In genomic region chr7:134420509-134421125, GRCh38 we compare ENCODE assay signal across 9 cellular contexts. TPM values are rescaled to one million over a fixed set of nuclear protein-coding genes. Genes with fewer than 3 reads are reported as not detected.
DNase-seq lines count a peak whose midpoint lies in the region; ATAC-seq, FAIRE-seq and TF ChIP-seq lines count a peak whose summit lies in the region.
"Had no signal": no experiment of that assay in that cellular context is flagged by ENCODE, and none has a peak within 500 bp of the region (broad histone marks: within the 10 kb centered on the region; RNA-seq: fewer than 3 reads in every experiment).

No MANE protein-coding gene starts in this region.

- ATAC-seq in Panc1 (no peak; the same call in none of the 2 replicates), T-helper 17 cell (no peak)

- CTCF ChIA-PET in Panc1 (lab: Charles Lee) = interaction anchor here (1.1 kb wide), 1 partner anchor 12 kb away, joined by 3 read pairs; no protein-coding TSS in a partner anchor

- H3K36me3 Mint-ChIP-seq in neural crest cell (ENCODE audit: low read depth) (no peaks in the 10 kb centered on the region), T-helper 17 cell (ENCODE audit: low read depth) (peaks cover 2% of the 10 kb centered on the region)

- peaks cover 5% of the 10 kb centered on the region for H3K9me3 Mint-ChIP-seq in neural crest cell

- H3K27ac ChIP-seq in Panc1 (ENCODE audit: low read length) = no peak overlapping the region

- H3K27me3 ChIP-seq in Panc1 (ENCODE audit: control insufficient read depth, insufficient read depth, low read length) = no peaks in the 10 kb centered on the region; the same call in 1 of the 2 replicates

- intact Hi-C loops in Panc1 (cut with micrococcal nuclease; ENCODE audit: unreplicated experiment) = no loop called here

- no peaks in the 10 kb centered on the region for H3K36me3 ChIP-seq in Panc1 (ENCODE audit: control insufficient read depth, insufficient read depth, low read length)

- H3K4me3 ChIP-seq in Panc1 (ENCODE audit: low read depth in 2 of 2, low read length in 2 of 2) = no peak overlapping the region

- H3K4me1 ChIP-seq in Panc1 (ENCODE audit: control insufficient read depth, insufficient read depth, low read length) = no peaks in the 10 kb centered on the region; the same call in 1 of the 2 replicates

- TF ChIP-seq CTCF in Panc1 (IDR thresholded peaks at IDR 0.05) (peak; percentile 75), neural crest cell (conservative IDR thresholded peaks at IDR 0.05) (peak; percentile 77)

- peaks cover 9% of the 10 kb centered on the region for H3K4me1 Mint-ChIP-seq in neural crest cell
- no peaks in the 10 kb centered on the region for H3K4me1 Mint-ChIP-seq in T-helper 17 cell

- H3K9me3 ChIP-seq in Panc1 (ENCODE audit: control insufficient read depth, insufficient read depth, low read depth, low read length) = no peaks in the 10 kb centered on the region
- H3K9me3 ChIP-seq in T-helper 17 cell (ENCODE audit: control insufficient read depth, low read length, poor library complexity, severe bottlenecking) = no peaks in the 10 kb centered on the region

- POLR2A ChIA-PET in Panc1 (lab: Charles Lee) = no interaction called here

- H3K27me3 Mint-ChIP-seq in neural crest cell (ENCODE audit: low read depth) (no peaks in the 10 kb centered on the region), T-helper 17 cell (peaks cover 38% of the 10 kb centered on the region)

- FAIRE-seq in HTR-8/SVneo (lab: Jason Lieb, UNC) = no peak
- FAIRE-seq: islet of Langerhans had no signal

- no peak overlapping the region for H3K4me3 Mint-ChIP-seq in neural crest cell
- H3K4me3 Mint-ChIP-seq in T-helper 17 cell = no peak overlapping the region

- H3K27ac Mint-ChIP-seq in neural crest cell (ENCODE audit: unreplicated experiment) = no peak overlapping the region
- no peak overlapping the region for H3K27ac Mint-ChIP-seq in T-helper 17 cell

- BruUV-seq in Panc1 (replicated peaks; lab: Mats Ljungman, UMichigan) = no TSS peak

- DNase-seq in COLO668 (lab: John Stamatoyannopoulos, UW; ENCODE audit: unreplicated experiment) (peak; percentile 42), HTR-8/SVneo (ENCODE audit: insufficient read length, low spot score) (peak; percentile 45), Panc1 (ENCODE audit: low read depth, low spot score) (peak; percentile 47), fibroblast of gingiva (ENCODE audit: low read depth) (peak; percentile 62), neural crest cell (ENCODE audit: low read depth, low spot score) (peak; percentile 40), T-helper 17 cell (no peak), 8988T (no peak)
- no peak for DNase-seq in stimulated activated CD4-positive, alpha-beta T cell treated with anti-CD3 and anti-CD28 coated beads, Interleukin-4, amount 100 ng/mL, for 1 hour

- in situ Hi-C loops in Panc1 (cut with HindIII; ENCODE audit: low pct_unique_long_range_greater_than_20kb, low sequenced_read_pairs) = no loop called here

RNA-seq across cellular contexts. Expression of gene AKR1B1, which starts 38.3 kb away (rescaled TPM):
- 83.2 TPM for total RNA-seq in Panc1 (2021; ENCODE audit: unreplicated experiment)
- 113 TPM for polyA plus RNA-seq in Panc1 (2012; ENCODE audit: insufficient read length)
- 202 and 204 TPM in 2 replicates for total RNA-seq in neural crest cell
- total RNA-seq in T-helper 17 cell = 10 to 100 TPM; 48.4 to 60.1 TPM

Comparison
In these comparisons a context has a peak if more than half of its experiments do, and no peak if none do; other contexts are left out.
1. DNase-seq: peak in COLO668 (single experiment), HTR-8/SVneo (single experiment), Panc1 (single experiment), fibroblast of gingiva (single experiment) and neural crest cell (single experiment); none in T-helper 17 cell (0 of 3), 8988T (single experiment) and stimulated activated CD4-positive, alpha-beta T cell treated with anti-CD3 and anti-CD28 coated beads, Interleukin-4, amount 100 ng/mL, for 1 hour (single experiment).